ENCODE assay signal across 13 cellular contexts in the genomic region with DNA sequence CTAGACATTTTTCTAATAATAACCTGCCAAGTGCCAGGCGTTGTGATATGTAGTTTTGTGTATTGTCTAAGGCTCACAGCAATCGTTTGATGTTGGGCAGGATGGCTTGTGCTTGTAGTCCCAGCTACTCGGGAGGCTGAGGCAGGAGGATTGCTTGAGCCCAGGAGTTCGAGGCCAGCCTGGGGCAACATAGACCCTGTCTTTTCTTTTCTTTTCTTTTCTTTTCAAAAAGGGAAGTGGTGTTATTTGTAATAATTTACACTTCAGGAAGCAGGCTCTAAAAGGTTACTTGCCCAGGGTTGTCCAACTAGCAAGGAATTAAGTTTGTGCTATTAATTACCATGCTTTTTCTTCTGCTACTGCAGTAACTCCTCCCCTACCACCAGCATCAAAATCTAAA. TPM values are rescaled to one million over a fixed set of nuclear protein-coding genes. Genes with fewer than 3 reads are reported as not detected.
DNase-seq lines count a peak whose midpoint lies in the region; ATAC-seq and TF ChIP-seq lines count a peak whose summit lies in the region.
"Had no signal": no experiment of that assay in that cellular context is flagged by ENCODE, and none has a peak within 500 bp of the region (broad histone marks: within the 10 kb centered on the region; RNA-seq: fewer than 3 reads in every experiment).

No MANE protein-coding gene starts in this region.

- CTCF ChIA-PET in activated naive CD4-positive, alpha-beta T cell treated with anti-CD3 and anti-CD28 coated beads for 36 hours (lab: Charles Lee), result interaction anchor here (0.8 to 9.6 kb wide), 4 partner anchors 15 to 266 kb away, joined by 3 to 108 read pairs (median 6); no protein-coding TSS in a partner anchor

- DNase-seq in activated naive CD4-positive, alpha-beta T cell treated with anti-CD3 and anti-CD28 coated beads for 36 hours, result no peak
- no peak for DNase-seq in activated naive CD4-positive, alpha-beta T cell (lab: John Stamatoyannopoulos, UW)
- DNase-seq in NOMO-1 (lab: John Stamatoyannopoulos, UW; ENCODE audit: unreplicated experiment in 2 of 2) (peak; percentile 54 to 78), Right ventricle myocardium superior (no peak), globus pallidus (ENCODE audit: low spot score) (no peak)
- DNase-seq in stimulated activated effector memory CD8-positive, alpha-beta T cell treated with anti-CD3 and anti-CD28 coated beads, Interleukin-12 subunit alpha, Interleukin-12 subunit beta, amount 100 ng/mL, for 72 hours (ENCODE audit: low spot score in 2 of 2), result no peak
- DNase-seq: hypothalamus, midbrain, NCI-H446, stomach had no signal

- H3K27ac Mint-ChIP-seq in activated naive CD4-positive, alpha-beta T cell treated with anti-CD3 and anti-CD28 coated beads for 36 hours, result no peak overlapping the region
- H3K27ac Mint-ChIP-seq in brain, result peak overlapping the region; percentile 51 to 70 (median 65)
- H3K27ac Mint-ChIP-seq in stimulated activated effector memory CD8-positive, alpha-beta T cell treated with anti-CD3 and anti-CD28 coated beads, Interleukin-12 subunit alpha, Interleukin-12 subunit beta, amount 100 ng/mL, for 72 hours, result peak overlapping the region; percentile 85

- TF ChIP-seq CTCF in brain (conservative IDR thresholded peaks at IDR 0.05), result no peak

- H3K9me3 Mint-ChIP-seq in activated naive CD4-positive, alpha-beta T cell treated with anti-CD3 and anti-CD28 coated beads for 36 hours, result no peaks in the 10 kb centered on the region
- no peaks in the 10 kb centered on the region for H3K9me3 Mint-ChIP-seq in brain
- H3K9me3 Mint-ChIP-seq in stimulated activated effector memory CD8-positive, alpha-beta T cell treated with anti-CD3 and anti-CD28 coated beads, Interleukin-12 subunit alpha, Interleukin-12 subunit beta, amount 100 ng/mL, for 72 hours, result no peaks in the 10 kb centered on the region
- H3K9me3 Mint-ChIP-seq: activated naive CD4-positive, alpha-beta T cell treated with anti-CD3 and anti-CD28 coated beads, Interleukin-2, amount 50 U/mL, for 72 hours had no signal

- intact Hi-C loops in activated naive CD4-positive, alpha-beta T cell treated with anti-CD3 and anti-CD28 coated beads for 36 hours (cut with micrococcal nuclease), result loop anchor here (5.0 to 10.0 kb wide), 4 partner anchors 117 to 1681 kb away; a partner anchor contains a TSS
- intact Hi-C loops in Right ventricle myocardium superior (cut with DNase I), result no loop called here

- no peaks in the 10 kb centered on the region for H3K27me3 Mint-ChIP-seq in activated naive CD4-positive, alpha-beta T cell treated with anti-CD3 and anti-CD28 coated beads for 36 hours (ENCODE audit: low read depth)
- H3K27me3 Mint-ChIP-seq in brain, result peaks cover 7% of the 10 kb centered on the region

- H3K4me1 Mint-ChIP-seq in activated naive CD4-positive, alpha-beta T cell treated with anti-CD3 and anti-CD28 coated beads for 36 hours (ENCODE audit: low read depth), result peaks cover 55% of the 10 kb centered on the region
- H3K4me1 Mint-ChIP-seq in brain, result peaks cover 46% of the 10 kb centered on the region
- peaks cover 28% of the 10 kb centered on the region for H3K4me1 Mint-ChIP-seq in stimulated activated effector memory CD8-positive, alpha-beta T cell treated with anti-CD3 and anti-CD28 coated beads, Interleukin-12 subunit alpha, Interleukin-12 subunit beta, amount 100 ng/mL, for 72 hours

- H3K36me3 Mint-ChIP-seq in activated naive CD4-positive, alpha-beta T cell treated with anti-CD3 and anti-CD28 coated beads for 36 hours (ENCODE audit: low read depth), result peaks cover 40% of the 10 kb centered on the region
- H3K36me3 Mint-ChIP-seq in brain, result peaks cover 62% of the 10 kb centered on the region
- peaks cover 77% of the 10 kb centered on the region for H3K36me3 Mint-ChIP-seq in stimulated activated effector memory CD8-positive, alpha-beta T cell treated with anti-CD3 and anti-CD28 coated beads, Interleukin-12 subunit alpha, Interleukin-12 subunit beta, amount 100 ng/mL, for 72 hours

- ATAC-seq in stimulated activated effector memory CD8-positive, alpha-beta T cell treated with anti-CD3 and anti-CD28 coated beads, Interleukin-12 subunit alpha, Interleukin-12 subunit beta, amount 100 ng/mL, for 72 hours, result no peak
- ATAC-seq in Right ventricle myocardium superior (ENCODE audit: poor library complexity) (no peak), HG03095 (IDR thresholded peaks at IDR 0.05; ENCODE audit: unreplicated experiment) (no peak)
- ATAC-seq: activated naive CD4-positive, alpha-beta T cell treated with anti-CD3 and anti-CD28 coated beads, Interleukin-2, amount 50 U/mL, for 72 hours had no signal

- peak overlapping the region; percentile 16 for H3K4me3 Mint-ChIP-seq in activated naive CD4-positive, alpha-beta T cell treated with anti-CD3 and anti-CD28 coated beads for 36 hours
- peak overlapping the region; percentile 96 to 100 (median 97) for H3K4me3 Mint-ChIP-seq in brain
- H3K4me3 Mint-ChIP-seq in stimulated activated effector memory CD8-positive, alpha-beta T cell treated with anti-CD3 and anti-CD28 coated beads, Interleukin-12 subunit alpha, Interleukin-12 subunit beta, amount 100 ng/mL, for 72 hours, result peak overlapping the region; percentile 83

RNA-seq across cellular contexts. Expression of a gene that starts 3.2 kb away (rescaled TPM):
- total RNA-seq in activated naive CD4-positive, alpha-beta T cell treated with anti-CD3 and anti-CD28 coated beads for 36 hours, result 10 to 100 TPM; 25.0 to 29.6 TPM
- 19.7 TPM for polyA plus RNA-seq in brain (ENCODE audit: insufficient read depth, low read depth, low replicate concordance)
- 11.3 TPM for total RNA-seq in Right ventricle myocardium superior

Comparison
In these comparisons a context has a peak if more than half of its experiments do, and no peak if none do; other contexts are left out.
1. DNase-seq: peak in NOMO-1 (2 of 2); none in activated naive CD4-positive, alpha-beta T cell treated with anti-CD3 and anti-CD28 coated beads for 36 hours (single experiment), activated naive CD4-positive, alpha-beta T cell (0 of 4), stimulated activated effector memory CD8-positive, alpha-beta T cell treated with anti-CD3 and anti-CD28 coated beads, Interleukin-12 subunit alpha, Interleukin-12 subunit beta, amount 100 ng/mL, for 72 hours (0 of 2), Right ventricle myocardium superior (single experiment) and globus pallidus (single experiment).
2. H3K4me3 Mint-ChIP-seq: peak in every context shown above with its lines; median percentile 97 in brain; 83 in stimulated activated effector memory CD8-positive, alpha-beta T cell treated with anti-CD3 and anti-CD28 coated beads, Interleukin-12 subunit alpha, Interleukin-12 subunit beta, amount 100 ng/mL, for 72 hours; 16 in activated naive CD4-positive, alpha-beta T cell treated with anti-CD3 and anti-CD28 coated beads for 36 hours.